In genomic region chr11:26593686-26594085, GRCh38 we compare ENCODE assay signal across 38 cellular contexts. TPM values are rescaled to one million over a fixed set of nuclear protein-coding genes. Genes with fewer than 3 reads are reported as not detected.
"Had no signal": no experiment of that assay in that cellular context is flagged by ENCODE, and none has a peak within 500 bp of the region (broad histone marks: within the 10 kb centered on the region; RNA-seq: fewer than 3 reads in every experiment).

No MANE protein-coding gene starts in this region.

- H3K4me3 Mint-ChIP-seq: activated B cell treated with CpG ODN at 0.5 μM for 24 hours; activated CD4-positive, alpha-beta memory T cell treated with anti-CD3 and anti-CD28 coated beads for 36 hours; activated CD4-positive, alpha-beta T cell treated with anti-CD3 and anti-CD28 coated beads, Interleukin-2, amount 10 ng/mL, durations not matched to agents 24 days and 14 days; activated CD8-positive, alpha-beta T cell treated with anti-CD3 and anti-CD28 coated beads for 36 hours; activated naive CD4-positive, alpha-beta T cell treated with anti-CD3 and anti-CD28 coated beads for 36 hours; activated naive CD8-positive, alpha-beta T cell treated with anti-CD3 and anti-CD28 coated beads for 36 hours; activated T-cell treated with anti-CD3 and anti-CD28 coated beads, Interleukin-2, amount 50 U/mL, for 4 hours; activated T-cell treated with anti-CD3 and anti-CD28 coated beads, Interleukin-2, amount 50 U/mL, for 72 hours; activated T-helper 1 cell treated with anti-CD3 and anti-CD28 coated beads, Interleukin-12 subunit alpha, Interleukin-12 subunit beta, Interleukin-2, Interleukin-4 antibody, amounts not matched to agents 30 ng/mL and 10 ng/mL and 1 ng/mL, durations not matched to agents 14 hours and 24 hours and 36 hours; activated T-helper 17 cell treated with anti-CD3 and anti-CD28 coated beads, Interleukin-2, amount 50 U/mL, for 72 hours; T-helper 1 cell treated with Interleukin-12 subunit alpha and Interleukin-12 subunit beta and Interleukin-4 antibody, amounts not matched to agents 30 μg/mL and 1 μg/mL, for 36 hours; T-helper 2 cell treated with Interferon-gamma antibody and Interleukin-4, amounts not matched to agents 5 μg/mL and 100 μg/mL, for 36 hours had no signal

- DNase-seq: activated B cell treated with CpG ODN at 0.5 μM for 24 hours; activated CD4-positive, alpha-beta memory T cell treated with anti-CD3 and anti-CD28 coated beads for 36 hours; activated CD4-positive, alpha-beta T cell treated with anti-CD3 and anti-CD28 coated beads for 4 hours; activated CD4-positive, alpha-beta T cell treated with anti-CD3 and anti-CD28 coated beads, Interleukin-2, amount 10 ng/mL, durations not matched to agents 24 days and 14 days; activated CD4-positive, alpha-beta T cell treated with anti-CD3 and anti-CD28 coated beads, Interleukin-2, amount 50 U/mL, for 1 hour; activated CD4-positive, alpha-beta T cell treated with anti-CD3 and anti-CD28 coated beads, Interleukin-2, amount 50 U/mL, for 4 hours; activated CD4-positive, CD25-positive, alpha-beta regulatory T cell treated with anti-CD3 and anti-CD28 coated beads, Interleukin-2, amount 50 U/mL, for 72 hours; activated CD8-positive, alpha-beta memory T cell treated with anti-CD3 and anti-CD28 coated beads, Interleukin-2, amount 50 U/mL, for 4 hours; activated CD8-positive, alpha-beta T cell treated with anti-CD3 and anti-CD28 coated beads for 36 hours; activated effector memory CD4-positive, alpha-beta T cell treated with anti-CD3 and anti-CD28 coated beads, Interleukin-2, amount 50 U/mL, for 16 hours; activated gamma-delta T cell treated with Interleukin-2 at 50 U/mL for 16 hours; activated naive CD4-positive, alpha-beta T cell; activated naive CD4-positive, alpha-beta T cell treated with anti-CD3 and anti-CD28 coated beads for 36 hours; activated naive CD4-positive, alpha-beta T cell treated with anti-CD3 and anti-CD28 coated beads, Interleukin-2, amount 50 U/mL, for 16 hours; activated naive CD8-positive, alpha-beta T cell treated with anti-CD3 and anti-CD28 coated beads for 36 hours; activated T-cell treated with anti-CD3 and anti-CD28 coated beads for 4 hours; activated T-cell treated with anti-CD3 and anti-CD28 coated beads, Interleukin-2, amount 50 U/mL, for 1 hour; activated T-cell treated with anti-CD3 and anti-CD28 coated beads, Interleukin-2, amount 50 U/mL, for 4 hours; activated T-cell treated with anti-CD3 and anti-CD28 coated beads, Interleukin-2, amount 50 U/mL, for 72 hours; adrenal gland; amniotic stem cell; aorta; body of pancreas; brain microvascular endothelial cell; central memory CD4-positive, alpha-beta T cell; T-helper 1 cell; T-helper 2 cell; T-helper 9 cell had no signal

- H3K36me3 Mint-ChIP-seq: activated CD4-positive, alpha-beta memory T cell treated with anti-CD3 and anti-CD28 coated beads for 36 hours; activated naive CD8-positive, alpha-beta T cell treated with anti-CD3 and anti-CD28 coated beads for 36 hours had no signal

- H3K27me3 Mint-ChIP-seq: activated B cell treated with CpG ODN at 0.5 μM for 24 hours; activated CD4-positive, alpha-beta memory T cell treated with anti-CD3 and anti-CD28 coated beads for 36 hours; activated CD4-positive, alpha-beta T cell treated with anti-CD3 and anti-CD28 coated beads, Interleukin-2, amount 10 ng/mL, durations not matched to agents 24 days and 14 days; activated CD8-positive, alpha-beta T cell treated with anti-CD3 and anti-CD28 coated beads for 36 hours; activated naive CD8-positive, alpha-beta T cell treated with anti-CD3 and anti-CD28 coated beads for 36 hours; activated T-helper 17 cell treated with anti-CD3 and anti-CD28 coated beads, Interleukin-2, amount 50 U/mL, for 72 hours had no signal

- H3K27me3 ChIP-seq: adrenal gland, body of pancreas, brain microvascular endothelial cell, breast epithelium had no signal

- H3K27ac ChIP-seq: adrenal gland, body of pancreas, brain microvascular endothelial cell, breast epithelium, VCaP had no signal

- H3K9me3 ChIP-seq: adrenal gland, body of pancreas, breast epithelium had no signal

- H3K4me3 ChIP-seq: adrenal gland, body of pancreas, breast epithelium had no signal

- H3K4me1 ChIP-seq: adrenal gland, body of pancreas, breast epithelium had no signal

- ATAC-seq: activated CD8-positive, alpha-beta T cell treated with anti-CD3 and anti-CD28 coated beads for 36 hours; activated naive CD4-positive, alpha-beta T cell treated with anti-CD3 and anti-CD28 coated beads, Interleukin-2, amount 50 U/mL, for 72 hours; activated T-cell treated with anti-CD3 and anti-CD28 coated beads, Interleukin-2, amount 50 U/mL, for 4 hours; activated T-cell treated with anti-CD3 and anti-CD28 coated beads, Interleukin-2, amount 50 U/mL, for 72 hours; activated T-helper 17 cell treated with anti-CD3 and anti-CD28 coated beads, Interleukin-2, amount 50 U/mL, for 72 hours; body of pancreas had no signal

- H3K36me3 ChIP-seq: adrenal gland, brain microvascular endothelial cell, breast epithelium had no signal

- H3K27ac Mint-ChIP-seq: activated B cell treated with CpG ODN at 0.5 μM for 24 hours; activated CD4-positive, alpha-beta memory T cell treated with anti-CD3 and anti-CD28 coated beads for 36 hours; activated CD4-positive, alpha-beta T cell treated with anti-CD3 and anti-CD28 coated beads, Interleukin-2, amount 10 ng/mL, durations not matched to agents 24 days and 14 days; activated CD8-positive, alpha-beta T cell treated with anti-CD3 and anti-CD28 coated beads for 36 hours; activated naive CD4-positive, alpha-beta T cell treated with anti-CD3 and anti-CD28 coated beads for 36 hours; activated naive CD4-positive, alpha-beta T cell treated with anti-CD3 and anti-CD28 coated beads, Interleukin-2, amount 50 U/mL, for 72 hours; activated naive CD8-positive, alpha-beta T cell treated with anti-CD3 and anti-CD28 coated beads for 36 hours; activated T-cell treated with anti-CD3 and anti-CD28 coated beads, Interleukin-2, amount 50 U/mL, for 72 hours; activated T-helper 1 cell treated with anti-CD3 and anti-CD28 coated beads, Interleukin-12 subunit alpha, Interleukin-12 subunit beta, Interleukin-2, Interleukin-4 antibody, amounts not matched to agents 30 ng/mL and 10 ng/mL and 1 ng/mL, durations not matched to agents 14 hours and 24 hours and 36 hours; activated T-helper 17 cell treated with anti-CD3 and anti-CD28 coated beads, Interleukin-2, amount 50 U/mL, for 72 hours; T-helper 1 cell treated with Interleukin-12 subunit alpha and Interleukin-12 subunit beta and Interleukin-4 antibody, amounts not matched to agents 30 μg/mL and 1 μg/mL, for 36 hours; T-helper 2 cell treated with Interferon-gamma antibody and Interleukin-4, amounts not matched to agents 5 μg/mL and 100 μg/mL, for 36 hours had no signal

- H3K4me1 Mint-ChIP-seq: activated B cell treated with CpG ODN at 0.5 μM for 24 hours; activated CD4-positive, alpha-beta T cell treated with anti-CD3 and anti-CD28 coated beads, Interleukin-2, amount 10 ng/mL, durations not matched to agents 24 days and 14 days; activated naive CD8-positive, alpha-beta T cell treated with anti-CD3 and anti-CD28 coated beads for 36 hours; activated T-helper 17 cell treated with anti-CD3 and anti-CD28 coated beads, Interleukin-2, amount 50 U/mL, for 72 hours had no signal

RNA-seq across cellular contexts. Expression of gene MUC15, which starts 21.6 kb away (rescaled TPM):
- total RNA-seq: activated B cell treated with CpG ODN at 0.5 μM for 24 hours; activated CD4-positive, alpha-beta memory T cell treated with anti-CD3 and anti-CD28 coated beads for 36 hours; activated CD4-positive, alpha-beta T cell treated with anti-CD3 and anti-CD28 coated beads, Interleukin-2, amount 10 ng/mL, durations not matched to agents 24 days and 14 days; activated CD8-positive, alpha-beta memory T cell treated with anti-CD3 and anti-CD28 coated beads for 36 hours; activated CD8-positive, alpha-beta T cell treated with anti-CD3 and anti-CD28 coated beads for 36 hours; activated naive CD4-positive, alpha-beta T cell treated with anti-CD3 and anti-CD28 coated beads for 36 hours; activated naive CD4-positive, alpha-beta T cell treated with anti-CD3 and anti-CD28 coated beads, Interleukin-2, amount 50 U/mL, for 72 hours; activated naive CD8-positive, alpha-beta T cell treated with anti-CD3 and anti-CD28 coated beads for 36 hours; activated T-cell treated with anti-CD3 and anti-CD28 coated beads, Interleukin-2, amount 50 U/mL, for 4 hours; activated T-cell treated with anti-CD3 and anti-CD28 coated beads, Interleukin-2, amount 50 U/mL, for 72 hours; activated T-helper 1 cell treated with anti-CD3 and anti-CD28 coated beads, Interleukin-12 subunit alpha, Interleukin-12 subunit beta, Interleukin-2, Interleukin-4 antibody, amounts not matched to agents 30 ng/mL and 10 ng/mL and 1 ng/mL, durations not matched to agents 14 hours and 24 hours and 36 hours; activated T-helper 17 cell treated with anti-CD3 and anti-CD28 coated beads, Interleukin-2, amount 50 U/mL, for 72 hours; aorta; cardiac septum; cerebellum had no signal
- polyA plus RNA-seq: aorta had no signal
